ENCODE assay signal across 8 cellular contexts in genomic region chr10:132248455-132249231, GRCh38. TPM values are rescaled to one million over a fixed set of nuclear protein-coding genes. Genes with fewer than 3 reads are reported as not detected.
DNase-seq lines count a peak whose midpoint lies in the region; ATAC-seq and TF ChIP-seq lines count a peak whose summit lies in the region.

No MANE protein-coding gene starts in this region.

- no peaks in the 10 kb centered on the region for H3K9me3 Mint-ChIP-seq in stimulated activated memory B cell treated with anti-CD40 and anti-IgM and Interleukin-4, amounts not matched to agents 10 μg/mL and 1 μg/mL and 100 μg/mL, for 72 hours

- no peaks in the 10 kb centered on the region for H3K79me1 ChIP-seq in mesenchymal stem cell (replicated peaks; ENCODE audit: low read length, poor library complexity, severe bottlenecking)

- H3K4me3 ChIP-seq in brain microvascular endothelial cell (ENCODE audit: low read depth, low read length): peak overlapping the region; percentile 17
- peak overlapping the region in 1 of 2 experiments; percentile 75 for H3K4me3 ChIP-seq in mesenchymal stem cell (ENCODE audit: insufficient read depth in 1 of 2, low read depth in 1 of 2, low read length in 2 of 2)
- H3K4me3 ChIP-seq in esophagus squamous epithelium: peak overlapping the region in 1 of 4 donors; percentile 5

- no peak overlapping the region for H2BK5ac ChIP-seq in mesenchymal stem cell (ENCODE audit: low read depth, low read length, poor library complexity, severe bottlenecking)

- no peak overlapping the region for H4K8ac ChIP-seq in mesenchymal stem cell (ENCODE audit: low read length)

- no peak for TF ChIP-seq CTCF in brain microvascular endothelial cell (IDR thresholded peaks at IDR 0.05; ENCODE audit: low read depth, low read length, missing control alignments)
- no peak for TF ChIP-seq CTCF in esophagus squamous epithelium (IDR thresholded peaks at IDR 0.05)

- TF ChIP-seq POLR2A in esophagus squamous epithelium (IDR thresholded peaks at IDR 0.05): no peak

- H3K9ac ChIP-seq in mesenchymal stem cell (ENCODE audit: low read length): peak overlapping the region; percentile 49

- peak overlapping the region; percentile 23 for H3K4me2 ChIP-seq in mesenchymal stem cell (ENCODE audit: low read length, poor library complexity, severe bottlenecking)

- no peaks in the 10 kb centered on the region for H3K36me3 Mint-ChIP-seq in stimulated activated memory B cell treated with anti-CD40 and anti-IgM and Interleukin-4, amounts not matched to agents 10 μg/mL and 1 μg/mL and 100 μg/mL, for 72 hours

- H3K14ac ChIP-seq in mesenchymal stem cell (ENCODE audit: low read length in 2 of 2): no peak overlapping the region

- peak overlapping the region in 1 of 2 experiments; percentile 23 for H3K18ac ChIP-seq in mesenchymal stem cell (ENCODE audit: low read depth in 1 of 2, low read length in 2 of 2)

- no peak overlapping the region for H2AK5ac ChIP-seq in mesenchymal stem cell (ENCODE audit: low read length, severe bottlenecking)

- no peak overlapping the region for H3K27ac Mint-ChIP-seq in stimulated activated memory B cell treated with anti-CD40 and anti-IgM and Interleukin-4, amounts not matched to agents 10 μg/mL and 1 μg/mL and 100 μg/mL, for 72 hours

- peak overlapping the region; percentile 57 for H2AFZ ChIP-seq in mesenchymal stem cell (ENCODE audit: low read depth, low read length)

- no peak overlapping the region for H4K91ac ChIP-seq in mesenchymal stem cell (ENCODE audit: low read length)

- no peak overlapping the region for H2BK12ac ChIP-seq in mesenchymal stem cell (ENCODE audit: low read length in 2 of 2)

- no peaks in the 10 kb centered on the region for H3K9me3 ChIP-seq in mesenchymal stem cell (ENCODE audit: control insufficient read depth, low read length)
- H3K9me3 ChIP-seq in esophagus squamous epithelium: no peaks in the 10 kb centered on the region

- peaks cover 12% of the 10 kb centered on the region for H3K27me3 Mint-ChIP-seq in stimulated activated memory B cell treated with anti-CD40 and anti-IgM and Interleukin-4, amounts not matched to agents 10 μg/mL and 1 μg/mL and 100 μg/mL, for 72 hours

- H2BK15ac ChIP-seq in mesenchymal stem cell (ENCODE audit: low read depth, poor library complexity, severe bottlenecking): no peak overlapping the region

- in situ Hi-C loops in brain microvascular endothelial cell (cut with HindIII; ENCODE audit: low pct_ligation_motif_present, low sequenced_read_pairs): no loop called here

- H3K36me3 ChIP-seq in brain microvascular endothelial cell (replicated peaks) (no peaks in the 10 kb centered on the region), mesenchymal stem cell (ENCODE audit: control insufficient read depth in 1 of 2, insufficient read depth in 2 of 2, low read depth in 1 of 2, low read length in 2 of 2) (peaks cover 0 to 2% of the 10 kb centered on the region in 2 experiments), esophagus squamous epithelium (no peaks in the 10 kb centered on the region)

- 39% methylated on average over 38 of the region's 38 CpGs for WGBS in mesenchymal stem cell
- WGBS in esophagus squamous epithelium, 2 donors: 47 to 95% methylated on average over 4 to 16 of the region's 38 CpGs

- ATAC-seq in HG02759 (IDR thresholded peaks at IDR 0.05; ENCODE audit: unreplicated experiment) (peak; percentile 47), SK-N-SH treated with all-trans-retinoic acid at 6 μM for 48 hours (peak; percentile 75), GM21390 (IDR thresholded peaks at IDR 0.05; ENCODE audit: unreplicated experiment) (no peak)
- peak; percentile 49 for ATAC-seq in stimulated activated memory B cell treated with anti-CD40 and anti-IgM and Interleukin-4, amounts not matched to agents 10 μg/mL and 1 μg/mL and 100 μg/mL, for 72 hours

- H3K4me1 ChIP-seq in mesenchymal stem cell (ENCODE audit: control insufficient read depth, insufficient read depth, low read depth, low read length): peaks cover 8% of the 10 kb centered on the region
- H3K4me1 ChIP-seq in esophagus squamous epithelium: peaks cover 0 to 7% (median 0%) of the 10 kb centered on the region in 3 donors

- H3K27ac ChIP-seq in brain microvascular endothelial cell (no peak overlapping the region), mesenchymal stem cell (ENCODE audit: low read length, poor library complexity, severe bottlenecking) (no peak overlapping the region), esophagus squamous epithelium (no peak overlapping the region)

- no peak overlapping the region for H2BK120ac ChIP-seq in mesenchymal stem cell (ENCODE audit: low read depth, low read length)

- peak overlapping the region; percentile 22 for H3K4me3 Mint-ChIP-seq in stimulated activated memory B cell treated with anti-CD40 and anti-IgM and Interleukin-4, amounts not matched to agents 10 μg/mL and 1 μg/mL and 100 μg/mL, for 72 hours

- H3K27me3 ChIP-seq in brain microvascular endothelial cell (replicated peaks) (no peaks in the 10 kb centered on the region), mesenchymal stem cell (ENCODE audit: control insufficient read depth in 1 of 2, insufficient read depth in 1 of 2, low read length in 2 of 2) (peaks cover 0 to 9% of the 10 kb centered on the region in 2 experiments), esophagus squamous epithelium (no peaks in the 10 kb centered on the region)

- H3K4me1 Mint-ChIP-seq in stimulated activated memory B cell treated with anti-CD40 and anti-IgM and Interleukin-4, amounts not matched to agents 10 μg/mL and 1 μg/mL and 100 μg/mL, for 72 hours: no peaks in the 10 kb centered on the region

- no peak overlapping the region for H3K23ac ChIP-seq in mesenchymal stem cell (ENCODE audit: low read length in 2 of 2)

- no peak overlapping the region for H3K4ac ChIP-seq in mesenchymal stem cell (ENCODE audit: low read depth in 1 of 2, low read length in 2 of 2)

- DNase-seq in 8988T: peak; percentile 70
- DNase-seq in brain microvascular endothelial cell: no peak
- DNase-seq in mesenchymal stem cell: peak; percentile 29
- no peak for DNase-seq in esophagus squamous epithelium (lab: John Stamatoyannopoulos, UW)

- intact Hi-C loops in esophagus squamous epithelium (cut with DNase I): no loop called here

TF ChIP-seq in SK-N-SH treated with all-trans-retinoic acid at 6 μM for 48 hours, 23 proteins besides CTCF, POLR2A, EP300 and RAD21 (continues in another document):
- TF ChIP-seq ZFP3 (CRISPR knock-in tag; IDR thresholded peaks at IDR 0.05) (no peak), OSR1 (CRISPR knock-in tag; IDR thresholded peaks at IDR 0.05) (no peak), ZC3H10 (CRISPR knock-in tag; IDR thresholded peaks at IDR 0.05) (no peak), CREB5 (CRISPR knock-in tag; IDR thresholded peaks at IDR 0.05; ENCODE audit: low read depth) (no peak), POU6F1 (CRISPR knock-in tag; IDR thresholded peaks at IDR 0.05; ENCODE audit: borderline replicate concordance, low read depth) (no peak), ZFP30 (CRISPR knock-in tag; IDR thresholded peaks at IDR 0.05) (no peak), CSDC2 (CRISPR knock-in tag; IDR thresholded peaks at IDR 0.05) (no peak), ISL1 (CRISPR knock-in tag; IDR thresholded peaks at IDR 0.05) (no peak), TSHZ2 (CRISPR knock-in tag; IDR thresholded peaks at IDR 0.05) (no peak)

RNA-seq across cellular contexts. Expression of gene STK32C, which starts 59.1 kb away (rescaled TPM):
- 6.6 TPM for polyA plus RNA-seq in mesenchymal stem cell (2013, experiment 1 of 2)
- 7.0 TPM for polyA plus RNA-seq in mesenchymal stem cell (2013, experiment 2 of 2)
- 1 to 10 TPM; 2.3 to 5.5 (median 2.6) TPM for total RNA-seq in esophagus squamous epithelium

Comparison
In these comparisons a context has a peak if more than half of its experiments do, and no peak if none do; other contexts are left out.
1. DNase-seq: peak in 8988T (single experiment) and mesenchymal stem cell (single experiment); none in brain microvascular endothelial cell (single experiment) and esophagus squamous epithelium (single experiment).